In genomic region chr16:81524382-81524781, GRCh38 we compare ENCODE assay signal across 15 cellular contexts.
DNase-seq lines count a peak whose midpoint lies in the region; ATAC-seq and TF ChIP-seq lines count a peak whose summit lies in the region.
"Had no signal": no experiment of that assay in that cellular context is flagged by ENCODE, and none has a peak within 500 bp of the region (broad histone marks: within the 10 kb centered on the region; RNA-seq: fewer than 3 reads in every experiment).

No MANE protein-coding gene starts in this region.

- H3K4me1 Mint-ChIP-seq in activated CD4-positive, alpha-beta T cell treated with anti-CD3 and anti-CD28 coated beads for 36 hours: peaks cover 60% of the 10 kb centered on the region
- peaks cover 78% of the 10 kb centered on the region for H3K4me1 Mint-ChIP-seq in activated CD8-positive, alpha-beta T cell treated with anti-CD3 and anti-CD28 coated beads for 36 hours (ENCODE audit: low read depth)

- intact Hi-C loops in activated CD4-positive, alpha-beta T cell treated with anti-CD3 and anti-CD28 coated beads for 36 hours (cut with DNase I, micrococcal nuclease): no loop called here
- intact Hi-C loops in activated CD8-positive, alpha-beta T cell treated with anti-CD3 and anti-CD28 coated beads for 36 hours (cut with micrococcal nuclease): loop anchor here (5.0 kb wide), 1 partner anchor 77 kb away; no protein-coding TSS in a partner anchor

- peaks cover 8 to 18% of the 10 kb centered on the region in 2 donors for H3K4me1 ChIP-seq in esophagus (ENCODE audit: control insufficient read depth in 2 of 2, insufficient read depth in 2 of 2, low read length in 1 of 2)

- H3K27me3 Mint-ChIP-seq in activated CD4-positive, alpha-beta T cell treated with anti-CD3 and anti-CD28 coated beads for 36 hours: no peaks in the 10 kb centered on the region
- H3K27me3 Mint-ChIP-seq in activated CD8-positive, alpha-beta T cell treated with anti-CD3 and anti-CD28 coated beads for 36 hours: no peaks in the 10 kb centered on the region

- DNase-seq in activated CD4-positive, alpha-beta T cell treated with anti-CD3 and anti-CD28 coated beads for 36 hours: peak; percentile 29
- no peak for DNase-seq in activated CD4-positive, alpha-beta T cell treated with anti-CD3 and anti-CD28 coated beads, Interleukin-2, amount 50 U/mL, for 48 hours
- peak; percentile 54 for DNase-seq in activated CD8-positive, alpha-beta T cell treated with anti-CD3 and anti-CD28 coated beads for 36 hours
- peak; percentile 18 to 24 for DNase-seq in stimulated activated CD8-positive, alpha-beta memory T cell treated with anti-CD3 and anti-CD28 coated beads, Interleukin-15, amount 100 ng/mL, for 48 hours (ENCODE audit: low read depth in 2 of 2)
- no peak for DNase-seq in NCI-H524 treated with DMSO at 0.1 percent for 48 hours (lab: John Stamatoyannopoulos, UW)
- no peak for DNase-seq in SKM-1 (lab: John Stamatoyannopoulos, UW; ENCODE audit: unreplicated experiment)
- DNase-seq: 8988T, DMS53, mesenchymal stem cell, MG63, NCI-H226 had no signal

- peak; percentile 43 for ATAC-seq in activated CD4-positive, alpha-beta T cell treated with anti-CD3 and anti-CD28 coated beads for 36 hours
- peak; percentile 32 for ATAC-seq in activated CD8-positive, alpha-beta T cell treated with anti-CD3 and anti-CD28 coated beads for 36 hours
- no peak for ATAC-seq in HG03175 (IDR thresholded peaks at IDR 0.05; ENCODE audit: unreplicated experiment)
- ATAC-seq: GM12878, WTC11 had no signal

- no peak overlapping the region for H3K4me3 ChIP-seq in esophagus (ENCODE audit: low read depth in 1 of 2, low read length in 2 of 2)
- H3K4me3 ChIP-seq: GM12878, MG63 had no signal

- POLR2A ChIA-PET in activated CD4-positive, alpha-beta T cell treated with anti-CD3 and anti-CD28 coated beads for 36 hours (lab: Charles Lee): no interaction called here
- POLR2A ChIA-PET in activated CD8-positive, alpha-beta T cell treated with anti-CD3 and anti-CD28 coated beads for 36 hours (lab: Charles Lee): no interaction called here

- H3K27ac Mint-ChIP-seq in activated CD4-positive, alpha-beta T cell treated with anti-CD3 and anti-CD28 coated beads for 36 hours: no peak overlapping the region
- no peak overlapping the region for H3K27ac Mint-ChIP-seq in activated CD8-positive, alpha-beta T cell treated with anti-CD3 and anti-CD28 coated beads for 36 hours
- H3K27ac Mint-ChIP-seq: WTC11 had no signal

- 73 to 74% methylated on average over 10 of the region's 10 CpGs for WGBS in esophagus, 2 donors

- H3K4me3 Mint-ChIP-seq in activated CD4-positive, alpha-beta T cell treated with anti-CD3 and anti-CD28 coated beads for 36 hours: no peak overlapping the region
- H3K4me3 Mint-ChIP-seq in activated CD8-positive, alpha-beta T cell treated with anti-CD3 and anti-CD28 coated beads for 36 hours: no peak overlapping the region
- H3K4me3 Mint-ChIP-seq: WTC11 had no signal

- peak overlapping the region; percentile 81 to 99 for H3K27ac ChIP-seq in esophagus (ENCODE audit: low read depth in 2 of 2, low read length in 1 of 2)

- no peak for TF ChIP-seq CTCF in activated CD8-positive, alpha-beta T cell treated with anti-CD3 and anti-CD28 coated beads for 36 hours (IDR thresholded peaks at IDR 0.05)

- CTCF ChIA-PET in activated CD4-positive, alpha-beta T cell treated with anti-CD3 and anti-CD28 coated beads for 36 hours (lab: Charles Lee): interaction anchor here (0.5 to 1.4 kb wide), 3 partner anchors 45 to 190 kb away, joined by 3 to 4 read pairs (median 3); no protein-coding TSS in a partner anchor
- CTCF ChIA-PET in activated CD8-positive, alpha-beta T cell treated with anti-CD3 and anti-CD28 coated beads for 36 hours (lab: Charles Lee): no interaction called here

- H3K27me3 ChIP-seq in esophagus (ENCODE audit: control insufficient read depth in 1 of 2, insufficient read depth in 2 of 2, low read length in 2 of 2): no peaks in the 10 kb centered on the region
- H3K27me3 ChIP-seq: MG63 had no signal

- no peaks in the 10 kb centered on the region for H3K9me3 ChIP-seq in esophagus (ENCODE audit: control insufficient read depth in 2 of 2, insufficient read depth in 1 of 2, low read depth in 1 of 2, low read length in 1 of 2)
- H3K9me3 ChIP-seq: MG63 had no signal

- H3K9me3 Mint-ChIP-seq in activated CD4-positive, alpha-beta T cell treated with anti-CD3 and anti-CD28 coated beads for 36 hours (ENCODE audit: low read depth): no peaks in the 10 kb centered on the region
- no peaks in the 10 kb centered on the region for H3K9me3 Mint-ChIP-seq in activated CD8-positive, alpha-beta T cell treated with anti-CD3 and anti-CD28 coated beads for 36 hours

- no peaks in the 10 kb centered on the region for H3K36me3 Mint-ChIP-seq in activated CD4-positive, alpha-beta T cell treated with anti-CD3 and anti-CD28 coated beads for 36 hours (ENCODE audit: low read depth)
- peaks cover 5% of the 10 kb centered on the region for H3K36me3 Mint-ChIP-seq in activated CD8-positive, alpha-beta T cell treated with anti-CD3 and anti-CD28 coated beads for 36 hours (ENCODE audit: low read depth)

- H3K36me3 ChIP-seq in esophagus (ENCODE audit: control insufficient read depth in 2 of 2, insufficient read depth in 2 of 2, low read length in 1 of 2): peaks cover 0 to 2% of the 10 kb centered on the region in 2 donors

Comparison
In these comparisons a context has a peak if more than half of its experiments do, and no peak if none do; other contexts are left out.
1. DNase-seq: peak in activated CD4-positive, alpha-beta T cell treated with anti-CD3 and anti-CD28 coated beads for 36 hours (single experiment), activated CD8-positive, alpha-beta T cell treated with anti-CD3 and anti-CD28 coated beads for 36 hours (single experiment) and stimulated activated CD8-positive, alpha-beta memory T cell treated with anti-CD3 and anti-CD28 coated beads, Interleukin-15, amount 100 ng/mL, for 48 hours (2 of 2); none in activated CD4-positive, alpha-beta T cell treated with anti-CD3 and anti-CD28 coated beads, Interleukin-2, amount 50 U/mL, for 48 hours (0 of 2), NCI-H524 treated with DMSO at 0.1 percent for 48 hours (single experiment) and SKM-1 (single experiment).